ENCODE assay signal across 8 cellular contexts in the genomic region with DNA sequence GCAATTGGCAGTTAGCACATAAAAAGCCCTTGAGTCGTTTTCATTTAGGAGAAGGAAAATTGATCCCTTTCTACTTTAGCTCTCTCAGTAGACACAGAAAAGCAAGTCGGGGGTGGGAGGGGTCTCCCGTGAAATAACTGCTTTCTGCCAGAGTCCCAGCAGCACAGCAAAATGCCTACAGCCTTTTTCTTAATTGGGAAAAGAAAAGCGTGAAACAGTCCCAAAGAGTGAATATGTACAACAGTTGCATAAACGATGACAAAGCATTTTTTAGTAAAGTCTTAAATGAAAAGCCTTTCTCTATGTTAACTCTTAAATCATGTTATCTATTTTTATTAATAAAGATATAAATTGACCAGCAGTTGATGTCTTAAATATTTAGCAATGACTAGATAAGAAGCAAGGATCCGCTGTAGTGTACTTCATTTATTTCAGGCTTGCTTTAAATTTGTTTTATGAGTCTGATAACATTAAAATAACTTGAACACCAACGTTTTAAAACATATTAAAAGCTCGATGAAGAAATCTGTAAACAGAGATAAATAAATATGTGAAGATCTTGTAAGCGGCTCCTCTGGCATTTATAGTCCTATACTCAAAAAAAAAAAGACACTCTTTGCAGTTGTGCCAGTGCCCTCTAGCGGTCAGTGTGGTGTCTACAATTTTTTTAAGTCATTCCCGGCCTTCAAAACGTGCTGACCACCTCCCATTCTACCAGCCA. TPM values are rescaled to one million over a fixed set of nuclear protein-coding genes. Genes with fewer than 3 reads are reported as not detected.
DNase-seq lines count a peak whose midpoint lies in the region; ATAC-seq, FAIRE-seq and TF ChIP-seq lines count a peak whose summit lies in the region.

No MANE protein-coding gene starts in this region.

- H3K9me3 ChIP-seq in Caco-2 (no peaks in the 10 kb centered on the region), breast epithelium (no peaks in the 10 kb centered on the region), keratinocyte (ENCODE audit: control insufficient read depth, low read depth, low read length) (no peaks in the 10 kb centered on the region)

- H3K27me3 Mint-ChIP-seq in Caco-2 (ENCODE audit: insufficient read depth, unreplicated experiment), result no peaks in the 10 kb centered on the region

- H3K9me3 Mint-ChIP-seq in Caco-2 (ENCODE audit: unreplicated experiment), result peaks cover 14% of the 10 kb centered on the region

- no peaks in the 10 kb centered on the region for H3K36me3 Mint-ChIP-seq in Caco-2 (ENCODE audit: insufficient read depth, unreplicated experiment)

- no peak overlapping the region for H3K4me3 ChIP-seq in Caco-2 (ENCODE audit: low read depth, low read length)
- peak overlapping the region in 1 of 3 donors; percentile 10 for H3K4me3 ChIP-seq in breast epithelium
- H3K4me3 ChIP-seq in keratinocyte (ENCODE audit: control insufficient read depth in 2 of 3, extremely low read depth in 1 of 3, insufficient read depth in 2 of 3, low read depth in 1 of 3, low read length in 3 of 3), result no peak overlapping the region

- no peaks in the 10 kb centered on the region for H3K79me2 ChIP-seq in keratinocyte (ENCODE audit: control insufficient read depth, insufficient read depth, low read length)

- FAIRE-seq in keratinocyte (lab: Jason Lieb, UNC), result no peak

- dilution Hi-C loops in keratinocyte (cut with MboI; ENCODE audit: extremely low pct_ligation_motif_present, low sequenced_read_pairs), result no loop called here

- DNase-seq in Caco-2, result peak; percentile 72 to 78
- peak; percentile 72 for DNase-seq in H4 (ENCODE audit: low spot score)
- peak; percentile 40 for DNase-seq in NCI-H1694 (lab: John Stamatoyannopoulos, UW)
- peak; percentile 36 for DNase-seq in T1000 (lab: John Stamatoyannopoulos, UW)
- DNase-seq in breast epithelium (ENCODE audit: low spot score in 2 of 2), result no peak
- DNase-seq in keratinocyte (ENCODE audit: low read depth, low spot score), result peak; percentile 36
- peak; percentile 39 to 54 for DNase-seq in stimulated activated CD4-positive, alpha-beta T cell treated with anti-CD3 and anti-CD28 coated beads, Interleukin-1b, Interleukin-23, amount 100 ng/mL, for 4 hours (ENCODE audit: low read depth in 2 of 2)

- peaks cover under 1% of the 10 kb centered on the region for H3K4me1 Mint-ChIP-seq in Caco-2 (ENCODE audit: low read depth, unreplicated experiment)

- TF ChIP-seq POLR2A in breast epithelium (IDR thresholded peaks at IDR 0.05), result no peak

- H3K4me1 ChIP-seq in Caco-2 (peaks cover 3% of the 10 kb centered on the region; the same call in 1 of the 2 replicates), breast epithelium (no peaks in the 10 kb centered on the region), keratinocyte (ENCODE audit: control insufficient read depth, extremely low read depth, insufficient read depth, low read length) (no peaks in the 10 kb centered on the region)

- peak overlapping the region; percentile 48 for H3K4me2 ChIP-seq in keratinocyte (ENCODE audit: control insufficient read depth, extremely low read depth, insufficient read depth, low read depth, low read length)

- no peaks in the 10 kb centered on the region for H3K27me3 ChIP-seq in Caco-2 (replicated peaks; ENCODE audit: control insufficient read depth, insufficient read depth, low read length)
- no peaks in the 10 kb centered on the region for H3K27me3 ChIP-seq in breast epithelium
- no peaks in the 10 kb centered on the region for H3K27me3 ChIP-seq in keratinocyte (ENCODE audit: control insufficient read depth, extremely low read depth, insufficient read depth, low read length)

- POLR2A ChIA-PET in Caco-2 (lab: Charles Lee), result interaction anchor here (0.7 kb wide), 1 partner anchor 302 kb away, joined by 8 read pairs; no protein-coding TSS in a partner anchor

- H3K9me1 ChIP-seq in keratinocyte (ENCODE audit: control insufficient read depth, extremely low read depth, insufficient read depth, low read length), result no peaks in the 10 kb centered on the region

- BruUV-seq in Caco-2 (replicated peaks; lab: Mats Ljungman, UMichigan), result no TSS peak

- peak overlapping the region; percentile 65 for H2AFZ ChIP-seq in keratinocyte (ENCODE audit: control insufficient read depth, low read length)

- H3K27ac Mint-ChIP-seq in Caco-2 (ENCODE audit: unreplicated experiment), result no peak overlapping the region

- H3K4me3 Mint-ChIP-seq in Caco-2 (ENCODE audit: unreplicated experiment), result no peak overlapping the region

- TF ChIP-seq CTCF in Caco-2 (IDR thresholded peaks at IDR 0.05; ENCODE audit: insufficient read depth in 1 of 2, low read depth in 1 of 2, low read length in 1 of 2, severe bottlenecking in 1 of 2, unreplicated experiment in 1 of 2) (peak; percentile 76 to 85), breast epithelium (IDR thresholded peaks at IDR 0.05) (peak; percentile 50 to 64 (median 53)), keratinocyte (optimal IDR thresholded peaks at IDR 0.05 in 1 of 3, IDR thresholded peaks at IDR 0.05 in 1 of 3, conservative IDR thresholded peaks at IDR 0.05 in 1 of 3; ENCODE audit: extremely low read depth in 1 of 3, insufficient read depth in 2 of 3, low read length in 3 of 3) (peak; percentile 55 to 67 (median 64))

- H3K36me3 ChIP-seq in Caco-2 (ENCODE audit: control insufficient read depth, insufficient read depth, low read length) (no peaks in the 10 kb centered on the region), breast epithelium (no peaks in the 10 kb centered on the region), keratinocyte (ENCODE audit: control insufficient read depth in 2 of 2, extremely low read depth in 1 of 2, insufficient read depth in 2 of 2, low read length in 2 of 2) (no peaks in the 10 kb centered on the region)

- H3K27ac ChIP-seq in breast epithelium, result no peak overlapping the region
- H3K27ac ChIP-seq in keratinocyte (ENCODE audit: control insufficient read depth, insufficient read depth, low read length), result no peak overlapping the region

- H3K9ac ChIP-seq in keratinocyte (ENCODE audit: control insufficient read depth, extremely low read depth, insufficient read depth, low read length), result no peak overlapping the region

- no peak for ATAC-seq in HG03442 (IDR thresholded peaks at IDR 0.05; ENCODE audit: unreplicated experiment)

- no peaks in the 10 kb centered on the region for H4K20me1 ChIP-seq in keratinocyte (ENCODE audit: control insufficient read depth, extremely low read depth, insufficient read depth, low read length)

- intact Hi-C loops in Caco-2 (cut with micrococcal nuclease; ENCODE audit: unreplicated experiment), result loop anchor here (5.0 kb wide), 1 partner anchor 663 kb away; no protein-coding TSS in a partner anchor
- intact Hi-C loops in breast epithelium (cut with DNase I; ENCODE audit: low total_unique reads), result no loop called here

- CTCF ChIA-PET in Caco-2 (lab: Charles Lee), result interaction anchor here (0.6 kb wide), 1 partner anchor 133 kb away, joined by 4 read pairs; no protein-coding TSS in a partner anchor

RNA-seq across cellular contexts. Expression of gene ATIC, which starts 42.3 kb away (rescaled TPM):
- total RNA-seq in Caco-2 (2022) (318 and 325 TPM in 2 replicates), breast epithelium (10 to 100 TPM; 32.2 to 54.1 (median 33.0) TPM)
- 24.5 and 31.2 TPM in 2 replicates for total RNA-seq in H4 (2014; rRNA removed; shearing (Covaris generic))
- polyA plus RNA-seq in keratinocyte, result 74.3 to 185 TPM (median 110 TPM) in 3 replicates
- 214 TPM for polyA plus RNA-seq in keratinocyte (2011; ENCODE audit: low read depth)
- polyA plus RNA-seq in keratinocyte (2011; cell fraction: cytosol; rRNA removed), result 126 and 166 TPM in 2 replicates
- polyA plus RNA-seq in keratinocyte (2011; cell fraction: nucleus; rRNA removed), result 163 and 180 TPM in 2 replicates
- 128 and 203 TPM in 2 replicates for polyA plus RNA-seq in keratinocyte (2012; ENCODE audit: low replicate concordance)
- polyA minus RNA-seq in keratinocyte, result 119 to 216 TPM (median 133 TPM) in 3 replicates
- polyA minus RNA-seq in keratinocyte (2011; cell fraction: cytosol; rRNA and poly(A)+ RNA removed), result 78.1 TPM
- polyA minus RNA-seq in keratinocyte (2011; cell fraction: nucleus; rRNA and poly(A)+ RNA removed), result 39.4 and 97.0 TPM in 2 replicates

Comparison
In these comparisons a context has a peak if more than half of its experiments do, and no peak if none do; other contexts are left out.
1. DNase-seq: peak in Caco-2 (2 of 2), H4 (single experiment), NCI-H1694 (single experiment), T1000 (single experiment), keratinocyte (single experiment) and stimulated activated CD4-positive, alpha-beta T cell treated with anti-CD3 and anti-CD28 coated beads, Interleukin-1b, Interleukin-23, amount 100 ng/mL, for 4 hours (2 of 2); none in breast epithelium (0 of 2).
2. Peak in every context shown above with its lines, with median percentiles within 50 percentile points of each other: CTCF ChIP-seq.